Comparison of ENCODE assay signal across 21 cellular contexts in the genomic region with DNA sequence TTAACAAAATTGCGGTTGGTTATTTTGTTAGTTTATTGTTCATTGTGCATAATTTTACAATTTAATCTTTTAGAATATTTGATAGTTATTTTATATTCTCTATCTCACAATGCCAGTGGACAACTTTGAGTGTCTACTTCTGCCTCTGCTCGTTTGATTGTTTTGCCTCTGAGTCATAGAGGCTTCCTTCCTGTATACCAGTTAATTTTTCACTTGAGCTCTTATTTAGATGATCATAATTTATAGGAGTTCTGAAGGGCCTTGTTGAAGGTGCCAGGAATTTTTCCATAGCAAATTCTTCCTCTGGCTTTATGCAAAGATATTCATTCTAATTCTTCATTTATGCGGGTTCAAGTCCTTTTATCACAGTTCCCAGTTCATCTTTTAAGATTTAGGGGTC. TPM values are rescaled to one million over a fixed set of nuclear protein-coding genes. Genes with fewer than 3 reads are reported as not detected.
"Had no signal": no experiment of that assay in that cellular context is flagged by ENCODE, and none has a peak within 500 bp of the region (broad histone marks: within the 10 kb centered on the region; RNA-seq: fewer than 3 reads in every experiment).

No MANE protein-coding gene starts in this region.

- FAIRE-seq: colon, keratinocyte had no signal

- H3K4me1 ChIP-seq: esophagus muscularis mucosa, gastrocnemius medialis, psoas muscle, stomach had no signal

- H3K4me3 ChIP-seq: esophagus muscularis mucosa, gastrocnemius medialis, psoas muscle, stomach, thoracic aorta, transverse colon had no signal

- H3K36me3 ChIP-seq: esophagus muscularis mucosa, gastrocnemius medialis, neutrophil, stomach, thoracic aorta, transverse colon had no signal

- ATAC-seq: effector memory CD8-positive, alpha-beta T cell; gastrocnemius medialis; left cardiac atrium; naive thymus-derived CD8-positive, alpha-beta T cell; psoas muscle; sciatic nerve had no signal

- H3K27me3 ChIP-seq: esophagus muscularis mucosa, gastrocnemius medialis, neutrophil, stomach, transverse colon had no signal

- DNase-seq: effector memory CD8-positive, alpha-beta T cell; gastrocnemius medialis; glutamatergic neuron; immature natural killer cell; left cardiac atrium; naive thymus-derived CD8-positive, alpha-beta T cell; psoas muscle; stimulated activated CD4-positive, alpha-beta T cell treated with anti-CD3 and anti-CD28 coated beads, Interleukin-2, amount 100 ng/mL, for 24 hours; stimulated activated naive CD4-positive, alpha-beta T cell; stomach; substantia nigra; transverse colon had no signal

- H3K27ac ChIP-seq: epithelial cell of prostate, esophagus muscularis mucosa, gastrocnemius medialis, neutrophil, psoas muscle, stomach, thoracic aorta, transverse colon had no signal

- H3K9me3 ChIP-seq: esophagus muscularis mucosa, gastrocnemius medialis, neutrophil, psoas muscle, thoracic aorta, transverse colon had no signal

RNA-seq across cellular contexts. Expression of gene MALRD1, which starts 5.2 kb away (rescaled TPM):
- total RNA-seq: lung microvascular endothelial cell, mononuclear cell had no signal
